In the genomic region with DNA sequence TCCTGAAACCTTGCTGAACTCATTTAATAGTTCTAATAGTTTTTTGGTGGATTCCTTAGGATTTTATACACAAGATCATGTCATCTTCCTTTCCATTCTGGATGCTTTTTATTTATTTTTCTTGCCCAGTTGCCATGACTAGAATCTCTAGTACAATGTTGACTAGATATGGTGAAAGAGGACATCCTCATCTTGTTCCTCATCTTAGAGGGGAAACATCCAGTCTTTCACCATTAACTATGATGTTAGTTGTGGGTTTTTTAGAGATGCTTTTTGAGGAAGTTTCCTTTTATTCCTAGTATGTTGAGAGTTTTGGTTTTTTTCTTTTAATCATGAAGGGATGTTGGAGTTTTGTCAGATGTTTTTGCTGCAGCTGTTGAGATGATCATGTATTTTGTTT, we compare ENCODE assay signal across 17 cellular contexts. TPM values are rescaled to one million over a fixed set of nuclear protein-coding genes. Genes with fewer than 3 reads are reported as not detected.
DNase-seq lines count a peak whose midpoint lies in the region; ATAC-seq and TF ChIP-seq lines count a peak whose summit lies in the region.
"Had no signal": no experiment of that assay in that cellular context is flagged by ENCODE, and none has a peak within 500 bp of the region (broad histone marks: within the 10 kb centered on the region; RNA-seq: fewer than 3 reads in every experiment).

No MANE protein-coding gene starts in this region.

- no peak overlapping the region for H3K4me3 Mint-ChIP-seq in activated T-cell treated with anti-CD3 and anti-CD28 coated beads, Interleukin-2, amount 50 U/mL, for 24 hours
- peak overlapping the region; percentile 56 for H3K4me3 Mint-ChIP-seq in activated B cell treated with CpG ODN at 0.5 μM for 24 hours
- H3K4me3 Mint-ChIP-seq: H9; stimulated activated naive CD8-positive, alpha-beta T cell treated with anti-CD3 and anti-CD28 coated beads, Interleukin-15, Interleukin-2, amounts not matched to agents 100 ng/mL and 50 ng/mL, for 24 hours had no signal

- TF ChIP-seq CTCF in activated B cell treated with CpG ODN at 0.5 μM for 24 hours (IDR thresholded peaks at IDR 0.05) (no peak), upper lobe of right lung (IDR thresholded peaks at IDR 0.05) (no peak)

- H3K4me3 ChIP-seq in upper lobe of right lung, result no peak overlapping the region
- H3K4me3 ChIP-seq: heart left ventricle, lung had no signal

- POLR2A ChIA-PET in activated B cell treated with CpG ODN at 0.5 μM for 24 hours (lab: Charles Lee), result interaction anchor here (1.6 kb wide), 1 partner anchor 9 kb away, joined by 4 read pairs; the partner anchor contains the start of gene ANKRD13A

- peaks cover 5% of the 10 kb centered on the region for H3K9me3 Mint-ChIP-seq in activated T-cell treated with anti-CD3 and anti-CD28 coated beads, Interleukin-2, amount 50 U/mL, for 24 hours
- no peaks in the 10 kb centered on the region for H3K9me3 Mint-ChIP-seq in activated B cell treated with CpG ODN at 0.5 μM for 24 hours
- H3K9me3 Mint-ChIP-seq: H9; stimulated activated naive CD8-positive, alpha-beta T cell treated with anti-CD3 and anti-CD28 coated beads, Interleukin-15, Interleukin-2, amounts not matched to agents 100 ng/mL and 50 ng/mL, for 24 hours had no signal

- no peak overlapping the region for H3K27ac ChIP-seq in upper lobe of right lung
- H3K27ac ChIP-seq: heart left ventricle had no signal

- no peaks in the 10 kb centered on the region for H3K9me3 ChIP-seq in upper lobe of right lung

- peak overlapping the region; percentile 86 for H3K27ac Mint-ChIP-seq in activated T-cell treated with anti-CD3 and anti-CD28 coated beads, Interleukin-2, amount 50 U/mL, for 24 hours
- H3K27ac Mint-ChIP-seq in activated B cell treated with CpG ODN at 0.5 μM for 24 hours, result peak overlapping the region; percentile 85
- H3K27ac Mint-ChIP-seq: H9; stimulated activated naive CD8-positive, alpha-beta T cell treated with anti-CD3 and anti-CD28 coated beads, Interleukin-15, Interleukin-2, amounts not matched to agents 100 ng/mL and 50 ng/mL, for 24 hours had no signal

- CTCF ChIA-PET in activated B cell treated with CpG ODN at 0.5 μM for 24 hours (lab: Charles Lee), result no interaction called here

- peaks cover 9% of the 10 kb centered on the region for H3K36me3 ChIP-seq in upper lobe of right lung

- peaks cover 53% of the 10 kb centered on the region for H3K36me3 Mint-ChIP-seq in activated T-cell treated with anti-CD3 and anti-CD28 coated beads, Interleukin-2, amount 50 U/mL, for 24 hours (ENCODE audit: low read depth)
- H3K36me3 Mint-ChIP-seq in activated B cell treated with CpG ODN at 0.5 μM for 24 hours (ENCODE audit: low read depth), result peaks cover 31% of the 10 kb centered on the region

- H3K27me3 ChIP-seq in upper lobe of right lung, result no peaks in the 10 kb centered on the region
- H3K27me3 ChIP-seq: heart left ventricle had no signal

- H3K27me3 Mint-ChIP-seq in activated T-cell treated with anti-CD3 and anti-CD28 coated beads, Interleukin-2, amount 50 U/mL, for 24 hours, result no peaks in the 10 kb centered on the region
- H3K27me3 Mint-ChIP-seq in activated B cell treated with CpG ODN at 0.5 μM for 24 hours, result no peaks in the 10 kb centered on the region
- H3K27me3 Mint-ChIP-seq: stimulated activated naive CD8-positive, alpha-beta T cell treated with anti-CD3 and anti-CD28 coated beads, Interleukin-15, Interleukin-2, amounts not matched to agents 100 ng/mL and 50 ng/mL, for 24 hours had no signal

- H3K4me1 ChIP-seq in upper lobe of right lung, result peaks cover 31% of the 10 kb centered on the region

- H3K4me1 Mint-ChIP-seq in activated T-cell treated with anti-CD3 and anti-CD28 coated beads, Interleukin-2, amount 50 U/mL, for 24 hours (ENCODE audit: low read depth), result peaks cover 94% of the 10 kb centered on the region
- H3K4me1 Mint-ChIP-seq in activated B cell treated with CpG ODN at 0.5 μM for 24 hours, result peaks cover 94% of the 10 kb centered on the region
- H3K4me1 Mint-ChIP-seq: H9 had no signal

- intact Hi-C loops in activated B cell treated with CpG ODN at 0.5 μM for 24 hours (cut with micrococcal nuclease) (no loop called here), upper lobe of right lung (cut with DNase I) (no loop called here)

- no peak for ATAC-seq in activated B cell treated with CpG ODN at 0.5 μM for 24 hours (ENCODE audit: low read depth)
- ATAC-seq in upper lobe of right lung, result peak; percentile 76
- ATAC-seq in GM19463 (IDR thresholded peaks at IDR 0.05; ENCODE audit: unreplicated experiment), result no peak
- ATAC-seq: GM12878, heart left ventricle had no signal

- DNase-seq in activated T-cell treated with anti-CD3 and anti-CD28 coated beads, Interleukin-2, amount 50 U/mL, for 24 hours, result no peak
- DNase-seq in activated T-cell treated with anti-CD3 and anti-CD28 coated beads, Interleukin-2, amount 50 U/mL, for 1 hour, result no peak
- DNase-seq in NOMO-1 treated with DMSO at 0.1 percent for 48 hours (lab: John Stamatoyannopoulos, UW; ENCODE audit: unreplicated experiment), result peak; percentile 88
- DNase-seq in activated B cell treated with CpG ODN at 0.5 μM for 24 hours, result no peak
- no peak for DNase-seq in upper lobe of right lung
- no peak for DNase-seq in activated CD4-positive, CD25-positive, alpha-beta regulatory T cell (lab: John Stamatoyannopoulos, UW)
- DNase-seq in hippocampal formation (lab: John Stamatoyannopoulos, UW), result no peak
- DNase-seq: activated CD4-positive, alpha-beta T cell treated with anti-CD3 and anti-CD28 coated beads for 1 hour; effector CD4-positive, alpha-beta T cell; H9; heart left ventricle; NCI-H2081; NCI-H526 had no signal

RNA-seq across cellular contexts. Expression of gene ANKRD13A, which starts 8.6 kb away (rescaled TPM):
- total RNA-seq in activated B cell treated with CpG ODN at 0.5 μM for 24 hours (121 and 135 TPM in 2 replicates), upper lobe of right lung (54.0 TPM)

RNA-seq across cellular contexts. Expression of gene GIT2, which starts 11.7 kb away (rescaled TPM):
- total RNA-seq in activated B cell treated with CpG ODN at 0.5 μM for 24 hours (89.2 and 107 TPM in 2 replicates), upper lobe of right lung (52.1 TPM)

RNA-seq across cellular contexts. Expression of gene C12orf76, which starts 40.4 kb away (rescaled TPM):
- 20.5 and 24.8 TPM in 2 replicates for total RNA-seq in activated B cell treated with CpG ODN at 0.5 μM for 24 hours
- 25.0 TPM for total RNA-seq in upper lobe of right lung
